Comparison of ENCODE assay signal across 1 cellular context in the genomic region with DNA sequence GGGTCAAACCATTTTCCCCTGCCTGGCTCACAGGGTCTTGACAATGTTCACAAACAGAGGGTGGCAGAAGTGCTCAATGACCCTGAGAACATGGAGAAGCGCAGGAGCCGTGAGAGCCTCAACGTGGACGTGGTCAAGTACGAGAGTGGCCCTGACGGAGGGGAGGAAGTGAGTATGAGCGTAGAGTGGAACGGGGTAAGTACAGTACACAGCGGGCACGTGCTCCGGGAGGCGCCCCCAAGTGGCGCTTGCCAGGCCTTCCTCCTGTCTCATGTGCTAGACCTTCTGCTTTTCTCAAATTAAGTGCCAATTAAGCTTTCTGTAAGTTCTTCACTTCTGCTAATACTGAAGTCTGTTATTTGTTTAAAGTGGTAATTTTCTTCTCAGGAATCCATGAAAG.
TF ChIP-seq lines count a peak whose summit lies in the region.

No MANE protein-coding gene starts in this region.

TF ChIP-seq in HepG2, 621 proteins besides CTCF, POLR2A, EP300 and RAD21 (continues in another document):
- no peak for TF ChIP-seq PCBP1 (IDR thresholded peaks at IDR 0.05; ENCODE audit: borderline replicate concordance, low read depth, low read length)
- TF ChIP-seq, protein P1, sequence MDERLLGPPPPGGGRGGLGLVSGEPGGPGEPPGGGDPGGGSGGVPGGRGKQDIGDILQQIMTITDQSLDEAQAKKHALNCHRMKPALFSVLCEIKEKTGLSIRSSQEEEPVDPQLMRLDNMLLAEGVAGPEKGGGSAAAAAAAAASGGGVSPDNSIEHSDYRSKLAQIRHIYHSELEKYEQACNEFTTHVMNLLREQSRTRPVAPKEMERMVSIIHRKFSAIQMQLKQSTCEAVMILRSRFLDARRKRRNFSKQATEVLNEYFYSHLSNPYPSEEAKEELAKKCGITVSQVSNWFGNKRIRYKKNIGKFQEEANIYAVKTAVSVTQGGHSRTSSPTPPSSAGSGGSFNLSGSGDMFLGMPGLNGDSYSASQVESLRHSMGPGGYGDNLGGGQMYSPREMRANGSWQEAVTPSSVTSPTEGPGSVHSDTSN (CRISPR knock-in tag; IDR thresholded peaks at IDR 0.05), result no peak
- TF ChIP-seq BORCS8-MEF2B (CRISPR knock-in tag; IDR thresholded peaks at IDR 0.05), result no peak
- no peak for TF ChIP-seq PHF8 (CRISPR knock-in tag; IDR thresholded peaks at IDR 0.05)
- no peak for TF ChIP-seq ZNF75D (CRISPR knock-in tag; IDR thresholded peaks at IDR 0.05; ENCODE audit: borderline replicate concordance)
- TF ChIP-seq MYC (CRISPR knock-in tag; IDR thresholded peaks at IDR 0.05; ENCODE audit: borderline replicate concordance), result peak; percentile 15; the same call in 1 of the 2 replicates
- TF ChIP-seq SAFB2 (CRISPR knock-in tag; IDR thresholded peaks at IDR 0.05; ENCODE audit: borderline replicate concordance, low read depth), result no peak
- peak; percentile 34; the same call in 1 of the 2 replicates for TF ChIP-seq STAG1 (CRISPR knock-in tag; IDR thresholded peaks at IDR 0.05)
- TF ChIP-seq, protein P2, sequence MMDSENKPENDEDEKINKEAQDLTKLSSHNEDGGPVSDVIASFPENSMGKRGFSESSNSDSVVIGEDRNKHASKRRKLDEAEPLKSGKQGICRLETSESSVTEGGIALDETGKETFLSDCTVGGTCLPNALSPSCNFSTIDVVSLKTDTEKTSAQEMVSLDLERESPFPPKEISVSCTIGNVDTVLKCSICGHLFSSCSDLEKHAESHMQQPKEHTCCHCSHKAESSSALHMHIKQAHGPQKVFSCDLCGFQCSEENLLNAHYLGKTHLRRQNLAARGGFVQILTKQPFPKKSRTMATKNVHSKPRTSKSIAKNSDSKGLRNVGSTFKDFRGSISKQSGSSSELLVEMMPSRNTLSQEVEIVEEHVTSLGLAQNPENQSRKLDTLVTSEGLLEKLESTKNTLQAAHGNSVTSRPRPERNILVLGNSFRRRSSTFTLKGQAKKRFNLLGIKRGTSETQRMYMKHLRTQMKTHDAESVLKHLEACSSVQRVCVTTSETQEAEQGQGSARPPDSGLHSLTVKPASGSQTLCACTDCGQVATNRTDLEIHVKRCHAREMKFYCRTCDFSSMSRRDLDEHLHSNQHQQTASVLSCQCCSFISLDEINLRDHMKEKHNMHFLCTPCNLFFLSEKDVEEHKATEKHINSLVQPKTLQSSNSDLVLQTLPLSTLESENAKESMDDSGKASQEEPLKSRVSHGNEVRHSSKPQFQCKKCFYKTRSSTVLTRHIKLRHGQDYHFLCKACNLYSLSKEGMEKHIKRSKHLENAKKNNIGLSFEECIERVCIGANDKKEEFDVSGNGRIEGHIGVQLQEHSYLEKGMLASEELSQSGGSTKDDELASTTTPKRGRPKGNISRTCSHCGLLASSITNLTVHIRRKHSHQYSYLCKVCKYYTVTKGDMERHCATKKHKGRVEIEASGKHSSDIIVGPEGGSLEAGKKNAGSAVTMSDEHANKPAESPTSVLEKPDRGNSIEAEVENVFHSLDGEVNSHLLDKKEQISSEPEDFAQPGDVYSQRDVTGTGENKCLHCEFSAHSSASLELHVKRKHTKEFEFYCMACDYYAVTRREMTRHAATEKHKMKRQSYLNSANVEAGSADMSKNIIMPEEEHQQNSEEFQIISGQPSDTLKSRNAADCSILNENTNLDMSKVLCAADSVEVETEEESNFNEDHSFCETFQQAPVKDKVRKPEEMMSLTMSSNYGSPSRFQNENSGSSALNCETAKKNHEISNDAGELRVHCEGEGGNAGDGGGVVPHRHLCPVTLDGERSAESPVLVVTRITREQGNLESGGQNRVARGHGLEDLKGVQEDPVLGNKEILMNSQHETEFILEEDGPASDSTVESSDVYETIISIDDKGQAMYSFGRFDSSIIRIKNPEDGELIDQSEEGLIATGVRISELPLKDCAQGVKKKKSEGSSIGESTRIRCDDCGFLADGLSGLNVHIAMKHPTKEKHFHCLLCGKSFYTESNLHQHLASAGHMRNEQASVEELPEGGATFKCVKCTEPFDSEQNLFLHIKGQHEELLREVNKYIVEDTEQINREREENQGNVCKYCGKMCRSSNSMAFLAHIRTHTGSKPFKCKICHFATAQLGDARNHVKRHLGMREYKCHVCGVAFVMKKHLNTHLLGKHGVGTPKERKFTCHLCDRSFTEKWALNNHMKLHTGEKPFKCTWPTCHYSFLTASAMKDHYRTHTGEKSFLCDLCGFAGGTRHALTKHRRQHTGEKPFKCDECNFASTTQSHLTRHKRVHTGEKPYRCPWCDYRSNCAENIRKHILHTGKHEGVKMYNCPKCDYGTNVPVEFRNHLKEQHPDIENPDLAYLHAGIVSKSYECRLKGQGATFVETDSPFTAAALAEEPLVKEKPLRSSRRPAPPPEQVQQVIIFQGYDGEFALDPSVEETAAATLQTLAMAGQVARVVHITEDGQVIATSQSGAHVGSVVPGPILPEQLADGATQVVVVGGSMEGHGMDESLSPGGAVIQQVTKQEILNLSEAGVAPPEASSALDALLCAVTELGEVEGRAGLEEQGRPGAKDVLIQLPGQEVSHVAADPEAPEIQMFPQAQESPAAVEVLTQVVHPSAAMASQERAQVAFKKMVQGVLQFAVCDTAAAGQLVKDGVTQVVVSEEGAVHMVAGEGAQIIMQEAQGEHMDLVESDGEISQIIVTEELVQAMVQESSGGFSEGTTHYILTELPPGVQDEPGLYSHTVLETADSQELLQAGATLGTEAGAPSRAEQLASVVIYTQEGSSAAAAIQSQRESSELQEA (CRISPR knock-in tag; IDR thresholded peaks at IDR 0.05; ENCODE audit: not compliant biosample characterization), result no peak
- TF ChIP-seq, protein P3, sequence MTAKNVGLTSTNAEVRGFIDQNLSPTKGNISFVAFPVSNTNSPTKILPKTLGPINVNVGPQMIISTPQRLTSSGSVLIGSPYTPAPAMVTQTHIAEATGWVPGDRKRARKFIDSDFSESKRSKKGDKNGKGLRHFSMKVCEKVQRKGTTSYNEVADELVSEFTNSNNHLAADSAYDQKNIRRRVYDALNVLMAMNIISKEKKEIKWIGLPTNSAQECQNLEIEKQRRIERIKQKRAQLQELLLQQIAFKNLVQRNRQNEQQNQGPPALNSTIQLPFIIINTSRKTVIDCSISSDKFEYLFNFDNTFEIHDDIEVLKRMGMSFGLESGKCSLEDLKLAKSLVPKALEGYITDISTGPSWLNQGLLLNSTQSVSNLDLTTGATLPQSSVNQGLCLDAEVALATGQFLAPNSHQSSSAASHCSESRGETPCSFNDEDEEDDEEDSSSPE (CRISPR knock-in tag; IDR thresholded peaks at IDR 0.05), result no peak
- TF ChIP-seq ZNF484 (CRISPR knock-in tag; IDR thresholded peaks at IDR 0.05; ENCODE audit: borderline replicate concordance, low read depth), result no peak
- TF ChIP-seq ZNF776 (CRISPR knock-in tag; IDR thresholded peaks at IDR 0.05), result no peak
- TF ChIP-seq, protein P4, sequence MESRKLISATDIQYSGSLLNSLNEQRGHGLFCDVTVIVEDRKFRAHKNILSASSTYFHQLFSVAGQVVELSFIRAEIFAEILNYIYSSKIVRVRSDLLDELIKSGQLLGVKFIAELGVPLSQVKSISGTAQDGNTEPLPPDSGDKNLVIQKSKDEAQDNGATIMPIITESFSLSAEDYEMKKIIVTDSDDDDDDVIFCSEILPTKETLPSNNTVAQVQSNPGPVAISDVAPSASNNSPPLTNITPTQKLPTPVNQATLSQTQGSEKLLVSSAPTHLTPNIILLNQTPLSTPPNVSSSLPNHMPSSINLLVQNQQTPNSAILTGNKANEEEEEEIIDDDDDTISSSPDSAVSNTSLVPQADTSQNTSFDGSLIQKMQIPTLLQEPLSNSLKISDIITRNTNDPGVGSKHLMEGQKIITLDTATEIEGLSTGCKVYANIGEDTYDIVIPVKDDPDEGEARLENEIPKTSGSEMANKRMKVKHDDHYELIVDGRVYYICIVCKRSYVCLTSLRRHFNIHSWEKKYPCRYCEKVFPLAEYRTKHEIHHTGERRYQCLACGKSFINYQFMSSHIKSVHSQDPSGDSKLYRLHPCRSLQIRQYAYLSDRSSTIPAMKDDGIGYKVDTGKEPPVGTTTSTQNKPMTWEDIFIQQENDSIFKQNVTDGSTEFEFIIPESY (CRISPR knock-in tag; IDR thresholded peaks at IDR 0.05), result peak; percentile 48; the same call in 1 of the 2 replicates
- TF ChIP-seq, protein P5, sequence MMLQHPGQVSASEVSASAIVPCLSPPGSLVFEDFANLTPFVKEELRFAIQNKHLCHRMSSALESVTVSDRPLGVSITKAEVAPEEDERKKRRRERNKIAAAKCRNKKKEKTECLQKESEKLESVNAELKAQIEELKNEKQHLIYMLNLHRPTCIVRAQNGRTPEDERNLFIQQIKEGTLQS (CRISPR knock-in tag; IDR thresholded peaks at IDR 0.05), result no peak
- TF ChIP-seq KMT2B (CRISPR knock-in tag; IDR thresholded peaks at IDR 0.05), result no peak
- TF ChIP-seq, protein P6, sequence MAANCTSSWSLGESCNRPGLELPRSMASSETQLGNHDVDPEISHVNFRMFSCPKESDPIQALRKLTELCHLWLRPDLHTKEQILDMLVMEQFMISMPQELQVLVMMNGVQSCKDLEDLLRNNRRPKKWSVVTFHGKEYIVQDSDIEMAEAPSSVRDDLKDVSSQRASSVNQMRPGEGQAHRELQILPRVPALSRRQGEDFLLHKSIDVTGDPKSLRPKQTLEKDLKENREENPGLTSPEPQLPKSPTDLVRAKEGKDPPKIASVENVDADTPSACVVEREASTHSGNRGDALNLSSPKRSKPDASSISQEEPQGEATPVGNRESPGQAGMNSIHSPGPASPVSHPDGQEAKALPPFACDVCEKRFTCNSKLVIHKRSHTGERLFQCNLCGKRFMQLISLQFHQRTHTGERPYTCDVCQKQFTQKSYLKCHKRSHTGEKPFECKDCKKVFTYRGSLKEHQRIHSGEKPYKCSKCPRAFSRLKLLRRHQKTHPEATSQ (CRISPR knock-in tag; IDR thresholded peaks at IDR 0.05; ENCODE audit: borderline replicate concordance), result no peak
- TF ChIP-seq, protein P7, sequence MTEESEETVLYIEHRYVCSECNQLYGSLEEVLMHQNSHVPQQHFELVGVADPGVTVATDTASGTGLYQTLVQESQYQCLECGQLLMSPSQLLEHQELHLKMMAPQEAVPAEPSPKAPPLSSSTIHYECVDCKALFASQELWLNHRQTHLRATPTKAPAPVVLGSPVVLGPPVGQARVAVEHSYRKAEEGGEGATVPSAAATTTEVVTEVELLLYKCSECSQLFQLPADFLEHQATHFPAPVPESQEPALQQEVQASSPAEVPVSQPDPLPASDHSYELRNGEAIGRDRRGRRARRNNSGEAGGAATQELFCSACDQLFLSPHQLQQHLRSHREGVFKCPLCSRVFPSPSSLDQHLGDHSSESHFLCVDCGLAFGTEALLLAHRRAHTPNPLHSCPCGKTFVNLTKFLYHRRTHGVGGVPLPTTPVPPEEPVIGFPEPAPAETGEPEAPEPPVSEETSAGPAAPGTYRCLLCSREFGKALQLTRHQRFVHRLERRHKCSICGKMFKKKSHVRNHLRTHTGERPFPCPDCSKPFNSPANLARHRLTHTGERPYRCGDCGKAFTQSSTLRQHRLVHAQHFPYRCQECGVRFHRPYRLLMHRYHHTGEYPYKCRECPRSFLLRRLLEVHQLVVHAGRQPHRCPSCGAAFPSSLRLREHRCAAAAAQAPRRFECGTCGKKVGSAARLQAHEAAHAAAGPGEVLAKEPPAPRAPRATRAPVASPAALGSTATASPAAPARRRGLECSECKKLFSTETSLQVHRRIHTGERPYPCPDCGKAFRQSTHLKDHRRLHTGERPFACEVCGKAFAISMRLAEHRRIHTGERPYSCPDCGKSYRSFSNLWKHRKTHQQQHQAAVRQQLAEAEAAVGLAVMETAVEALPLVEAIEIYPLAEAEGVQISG (CRISPR knock-in tag; IDR thresholded peaks at IDR 0.05), result 0 out of 2 replicates have a peak, but pooled peaks have one; percentile 25
- TF ChIP-seq BHLHE40 (IDR thresholded peaks at IDR 0.05; ENCODE audit: low read length), result 0 out of 2 replicates have a peak, but pooled peaks have one; percentile 27
- TF ChIP-seq ZNF234 (CRISPR knock-in tag; conservative IDR thresholded peaks at IDR 0.05), result no peak
- TF ChIP-seq ZSCAN20 (CRISPR knock-in tag; IDR thresholded peaks at IDR 0.05; ENCODE audit: borderline replicate concordance), result no peak
- no peak for TF ChIP-seq ZNF703 (CRISPR knock-in tag; IDR thresholded peaks at IDR 0.05; ENCODE audit: borderline replicate concordance)
- TF ChIP-seq YEATS2 (CRISPR knock-in tag; IDR thresholded peaks at IDR 0.05; ENCODE audit: borderline replicate concordance), result no peak
- no peak for TF ChIP-seq SALL2 (CRISPR knock-in tag; IDR thresholded peaks at IDR 0.05)
- no peak for TF ChIP-seq MED1 (CRISPR knock-in tag; IDR thresholded peaks at IDR 0.05)
- TF ChIP-seq MIXL1 (CRISPR knock-in tag; IDR thresholded peaks at IDR 0.05), result no peak
- TF ChIP-seq ZNF160 (CRISPR knock-in tag; IDR thresholded peaks at IDR 0.05), result no peak
- no peak for TF ChIP-seq KDM1A (CRISPR knock-in tag; IDR thresholded peaks at IDR 0.05)
- no peak for TF ChIP-seq ZNF101 (CRISPR knock-in tag; IDR thresholded peaks at IDR 0.05; ENCODE audit: borderline replicate concordance, low read depth)
- TF ChIP-seq RXRB (CRISPR knock-in tag; IDR thresholded peaks at IDR 0.05; ENCODE audit: borderline replicate concordance), result no peak
- TF ChIP-seq RBAK (CRISPR knock-in tag; IDR thresholded peaks at IDR 0.05), result no peak
- TF ChIP-seq, protein P8, sequence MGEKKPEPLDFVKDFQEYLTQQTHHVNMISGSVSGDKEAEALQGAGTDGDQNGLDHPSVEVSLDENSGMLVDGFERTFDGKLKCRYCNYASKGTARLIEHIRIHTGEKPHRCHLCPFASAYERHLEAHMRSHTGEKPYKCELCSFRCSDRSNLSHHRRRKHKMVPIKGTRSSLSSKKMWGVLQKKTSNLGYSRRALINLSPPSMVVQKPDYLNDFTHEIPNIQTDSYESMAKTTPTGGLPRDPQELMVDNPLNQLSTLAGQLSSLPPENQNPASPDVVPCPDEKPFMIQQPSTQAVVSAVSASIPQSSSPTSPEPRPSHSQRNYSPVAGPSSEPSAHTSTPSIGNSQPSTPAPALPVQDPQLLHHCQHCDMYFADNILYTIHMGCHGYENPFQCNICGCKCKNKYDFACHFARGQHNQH (CRISPR knock-in tag; IDR thresholded peaks at IDR 0.05), result no peak
- TF ChIP-seq, protein P9, sequence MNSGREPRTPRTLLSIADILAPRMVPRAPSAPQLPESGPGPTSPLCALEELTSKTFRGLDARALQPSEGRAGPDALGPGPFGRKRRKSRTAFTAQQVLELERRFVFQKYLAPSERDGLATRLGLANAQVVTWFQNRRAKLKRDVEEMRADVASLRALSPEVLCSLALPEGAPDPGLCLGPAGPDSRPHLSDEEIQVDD (CRISPR knock-in tag; IDR thresholded peaks at IDR 0.05; ENCODE audit: borderline replicate concordance), result no peak
- peak; percentile 44; the same call in 1 of the 2 replicates for TF ChIP-seq ZBTB38 (CRISPR knock-in tag; IDR thresholded peaks at IDR 0.05)
- no peak for TF ChIP-seq GATAD2A (CRISPR knock-in tag; IDR thresholded peaks at IDR 0.05)
- TF ChIP-seq MTF2 (CRISPR knock-in tag; IDR thresholded peaks at IDR 0.05; ENCODE audit: borderline replicate concordance), result no peak
- no peak for TF ChIP-seq ZSCAN9 (CRISPR knock-in tag; IDR thresholded peaks at IDR 0.05; ENCODE audit: borderline replicate concordance)
- TF ChIP-seq RBM22 (optimal IDR thresholded peaks at IDR 0.05; ENCODE audit: low read length), result peak; percentile 44
